25 cellular contexts compared by ENCODE assay signal in genomic region chr17:42039794-42040763, GRCh38. TPM values are rescaled to one million over a fixed set of nuclear protein-coding genes. Genes with fewer than 3 reads are reported as not detected.
DNase-seq lines count a peak whose midpoint lies in the region; ATAC-seq, FAIRE-seq and TF ChIP-seq lines count a peak whose summit lies in the region.
"Had no signal": no experiment of that assay in that cellular context is flagged by ENCODE, and none has a peak within 500 bp of the region (broad histone marks: within the 10 kb centered on the region; RNA-seq: fewer than 3 reads in every experiment).

No MANE protein-coding gene starts in this region.

- H3K23ac ChIP-seq in mesenchymal stem cell (ENCODE audit: low read length in 2 of 2), result no peak overlapping the region

- dilution Hi-C loops in endothelial cell of umbilical vein (cut with MboI; ENCODE audit: extremely low pct_ligation_motif_present, low sequenced_read_pairs), result no loop called here

- no peaks in the 10 kb centered on the region for H3K79me2 ChIP-seq in endothelial cell of umbilical vein (ENCODE audit: control insufficient read depth, insufficient read depth, low read length)

- peak overlapping the region; percentile 47 for H3K4me2 ChIP-seq in endothelial cell of umbilical vein (ENCODE audit: insufficient read depth, low read length)
- no peak overlapping the region for H3K4me2 ChIP-seq in mesenchymal stem cell (ENCODE audit: low read length, poor library complexity, severe bottlenecking)

- POLR2A ChIA-PET in endothelial cell of umbilical vein (lab: Charles Lee), result interaction anchor here (0.7 kb wide), 1 partner anchor 29 kb away, joined by 4 read pairs; no protein-coding TSS in a partner anchor

- TF ChIP-seq CTCF in endothelial cell of umbilical vein (IDR thresholded peaks at IDR 0.05; ENCODE audit: extremely low read depth in 1 of 2, insufficient read depth in 1 of 2, low read depth in 1 of 2, low read length in 2 of 2), result no peak
- no peak for TF ChIP-seq CTCF in nephron progenitor cell (IDR thresholded peaks at IDR 0.05)

- H3K14ac ChIP-seq in mesenchymal stem cell (ENCODE audit: low read length in 2 of 2), result no peak overlapping the region

- no peak for TF ChIP-seq POLR2A in endothelial cell of umbilical vein (IDR thresholded peaks at IDR 0.05; ENCODE audit: low read depth, low read length)

- no peak overlapping the region for H2BK5ac ChIP-seq in mesenchymal stem cell (ENCODE audit: low read depth, low read length, poor library complexity, severe bottlenecking)

- peak overlapping the region; percentile 81 for H2AFZ ChIP-seq in endothelial cell of umbilical vein (ENCODE audit: low read depth, low read length)
- H2AFZ ChIP-seq in mesenchymal stem cell (ENCODE audit: low read depth, low read length), result no peak overlapping the region

- no TSS peak for BruUV-seq in endothelial cell of umbilical vein (replicated peaks; lab: Mats Ljungman, UMichigan)

- H2BK15ac ChIP-seq in mesenchymal stem cell (ENCODE audit: low read depth, poor library complexity, severe bottlenecking), result peak overlapping the region; percentile 37

- H3K4me1 ChIP-seq in endothelial cell of umbilical vein (ENCODE audit: control insufficient read depth, extremely low read depth, insufficient read depth, low read length) (no peaks in the 10 kb centered on the region), mesenchymal stem cell (ENCODE audit: control insufficient read depth, insufficient read depth, low read depth, low read length) (no peaks in the 10 kb centered on the region)
- H3K4me1 ChIP-seq: esophagus squamous epithelium, uterus had no signal

- no peaks in the 10 kb centered on the region for H3K36me3 Mint-ChIP-seq in nephron progenitor cell (ENCODE audit: low read depth)
- H3K36me3 Mint-ChIP-seq: activated CD8-positive, alpha-beta memory T cell treated with anti-CD3 and anti-CD28 coated beads, Interleukin-2, amount 10 ng/mL, durations not matched to agents 7 days and 5 days; T-cell had no signal

- no peak overlapping the region for H3K27ac ChIP-seq in endothelial cell of umbilical vein (ENCODE audit: insufficient read depth, low read depth, low read length)
- H3K27ac ChIP-seq in mesenchymal stem cell (ENCODE audit: low read length, poor library complexity, severe bottlenecking), result no peak overlapping the region
- H3K27ac ChIP-seq: C4-2B, esophagus squamous epithelium, uterus had no signal

- H3K9me3 Mint-ChIP-seq in stimulated activated naive CD8-positive, alpha-beta T cell treated with anti-CD3 and anti-CD28 coated beads, Interleukin-15, amount 100 ng/mL, for 72 hours, result no peaks in the 10 kb centered on the region
- H3K9me3 Mint-ChIP-seq in nephron progenitor cell, result no peaks in the 10 kb centered on the region
- H3K9me3 Mint-ChIP-seq: nephron, T-cell had no signal

- 96% methylated on average over 77 of the region's 77 CpGs for WGBS in mesenchymal stem cell

- no peak overlapping the region for H3K4ac ChIP-seq in mesenchymal stem cell (ENCODE audit: low read depth in 1 of 2, low read length in 2 of 2)

- no peak overlapping the region for H4K8ac ChIP-seq in mesenchymal stem cell (ENCODE audit: low read length)

- H2AK5ac ChIP-seq in mesenchymal stem cell (ENCODE audit: low read length, severe bottlenecking), result no peak overlapping the region

- peak overlapping the region in 1 of 2 donors; percentile 59 for H3K4me3 Mint-ChIP-seq in stimulated activated naive CD8-positive, alpha-beta T cell treated with anti-CD3 and anti-CD28 coated beads, Interleukin-15, amount 100 ng/mL, for 72 hours
- no peak overlapping the region for H3K4me3 Mint-ChIP-seq in nephron progenitor cell
- H3K4me3 Mint-ChIP-seq: activated CD8-positive, alpha-beta memory T cell treated with anti-CD3 and anti-CD28 coated beads, Interleukin-2, amount 10 ng/mL, durations not matched to agents 7 days and 5 days; nephron; T-cell had no signal

- H3K9me3 ChIP-seq in endothelial cell of umbilical vein (replicated peaks; ENCODE audit: control insufficient read depth, insufficient read depth, low read length), result no peaks in the 10 kb centered on the region
- no peaks in the 10 kb centered on the region for H3K9me3 ChIP-seq in mesenchymal stem cell (ENCODE audit: control insufficient read depth, low read length)
- H3K9me3 ChIP-seq: esophagus squamous epithelium, uterus had no signal

- H3K9me1 ChIP-seq in endothelial cell of umbilical vein (replicated peaks; ENCODE audit: control insufficient read depth, extremely low read depth, insufficient read depth, low read length), result no peaks in the 10 kb centered on the region

- H3K27me3 Mint-ChIP-seq in stimulated activated naive CD8-positive, alpha-beta T cell treated with anti-CD3 and anti-CD28 coated beads, Interleukin-15, amount 100 ng/mL, for 72 hours, result no peaks in the 10 kb centered on the region
- H3K27me3 Mint-ChIP-seq in nephron progenitor cell (ENCODE audit: low read depth, poor library complexity), result no peaks in the 10 kb centered on the region

- H3K9ac ChIP-seq in endothelial cell of umbilical vein (replicated peaks; ENCODE audit: extremely low read depth, insufficient read depth, low read length) (no peak overlapping the region), mesenchymal stem cell (ENCODE audit: low read length) (no peak overlapping the region)

- H2BK120ac ChIP-seq in mesenchymal stem cell (ENCODE audit: low read depth, low read length), result no peak overlapping the region

- DNase-seq in stimulated activated naive CD8-positive, alpha-beta T cell treated with anti-CD3 and anti-CD28 coated beads, Interleukin-15, amount 100 ng/mL, for 72 hours, result no peak
- DNase-seq in stimulated activated naive CD8-positive, alpha-beta T cell treated with anti-CD3 and anti-CD28 coated beads, Interleukin-15, Interleukin-2, amounts not matched to agents 100 U/mL and 50 U/mL, for 24 hours, result no peak
- DNase-seq in endothelial cell of umbilical vein (ENCODE audit: low read depth, low spot score) (no peak), mesenchymal stem cell (no peak), NCI-H226 (no peak), NCI-H69 (lab: John Stamatoyannopoulos, UW) (no peak), nephron progenitor cell (no peak)
- DNase-seq in stimulated activated CD4-positive, alpha-beta T cell treated with anti-CD3 and anti-CD28 coated beads, Interleukin-4, amount 100 ng/mL, for 4 hours, result no peak
- DNase-seq: ACHN; activated CD4-positive, alpha-beta T cell treated with anti-CD3 and anti-CD28 coated beads for 48 hours; activated CD8-positive, alpha-beta memory T cell treated with anti-CD3 and anti-CD28 coated beads, Interleukin-2, amount 10 ng/mL, durations not matched to agents 7 days and 5 days; esophagus squamous epithelium; KBM-7; midbrain; NCI-H1694; NCI-H82; OCI-M1; SIG-M5; small intestine; stimulated activated CD4-positive, alpha-beta T cell treated with anti-CD3 and anti-CD28 coated beads, Interleukin-4, amount 100 ng/mL, for 1 hour; T-cell; uterus had no signal

- no peak overlapping the region for H3K18ac ChIP-seq in mesenchymal stem cell (ENCODE audit: low read depth in 1 of 2, low read length in 2 of 2)

- H3K79me1 ChIP-seq in mesenchymal stem cell (replicated peaks; ENCODE audit: low read length, poor library complexity, severe bottlenecking), result no peaks in the 10 kb centered on the region

- FAIRE-seq in endothelial cell of umbilical vein (lab: Jason Lieb, UNC), result no peak
- FAIRE-seq: bronchial epithelial cell, small intestine had no signal

- no peaks in the 10 kb centered on the region for H3K4me1 Mint-ChIP-seq in stimulated activated naive CD8-positive, alpha-beta T cell treated with anti-CD3 and anti-CD28 coated beads, Interleukin-15, amount 100 ng/mL, for 72 hours
- H3K4me1 Mint-ChIP-seq in nephron progenitor cell, result peaks cover 16% of the 10 kb centered on the region
- H3K4me1 Mint-ChIP-seq: activated CD8-positive, alpha-beta memory T cell treated with anti-CD3 and anti-CD28 coated beads, Interleukin-2, amount 10 ng/mL, durations not matched to agents 7 days and 5 days; nephron; T-cell had no signal

- H2BK12ac ChIP-seq in mesenchymal stem cell (ENCODE audit: low read length in 2 of 2), result no peak overlapping the region

- H4K20me1 ChIP-seq in endothelial cell of umbilical vein (replicated peaks; ENCODE audit: control insufficient read depth, extremely low read depth, insufficient read depth, low read length), result no peaks in the 10 kb centered on the region

- no peaks in the 10 kb centered on the region for H3K27me3 ChIP-seq in endothelial cell of umbilical vein (ENCODE audit: control insufficient read depth in 2 of 2, insufficient read depth in 2 of 2, low read length in 2 of 2)
- H3K27me3 ChIP-seq in mesenchymal stem cell (ENCODE audit: control insufficient read depth in 1 of 2, insufficient read depth in 1 of 2, low read length in 2 of 2), result peaks cover 3 to 44% of the 10 kb centered on the region in 2 experiments
- H3K27me3 ChIP-seq: esophagus squamous epithelium, uterus had no signal

- H3K4me3 ChIP-seq in endothelial cell of umbilical vein (replicated peaks in 1 of 3; ENCODE audit: insufficient read depth in 1 of 3, low read depth in 1 of 3, low read length in 3 of 3) (peak overlapping the region in 1 of 3 experiments; percentile 23), mesenchymal stem cell (ENCODE audit: insufficient read depth in 1 of 2, low read depth in 1 of 2, low read length in 2 of 2) (no peak overlapping the region)
- H3K4me3 ChIP-seq: uterus had no signal

- CTCF ChIA-PET in endothelial cell of umbilical vein (lab: Charles Lee), result interaction anchor here (0.7 to 3.2 kb wide), 13 partner anchors 9 to 182 kb away, joined by 3 to 21 read pairs (median 5); partner anchors contain the start of genes DHX58 and NKIRAS2

- no peak overlapping the region for H3K27ac Mint-ChIP-seq in stimulated activated naive CD8-positive, alpha-beta T cell treated with anti-CD3 and anti-CD28 coated beads, Interleukin-15, amount 100 ng/mL, for 72 hours
- no peak overlapping the region for H3K27ac Mint-ChIP-seq in nephron progenitor cell
- H3K27ac Mint-ChIP-seq: activated CD8-positive, alpha-beta memory T cell treated with anti-CD3 and anti-CD28 coated beads, Interleukin-2, amount 10 ng/mL, durations not matched to agents 7 days and 5 days; nephron; T-cell had no signal

- H4K91ac ChIP-seq in mesenchymal stem cell (ENCODE audit: low read length), result peak overlapping the region; percentile 58

- H3K36me3 ChIP-seq in endothelial cell of umbilical vein (ENCODE audit: control insufficient read depth in 2 of 2, extremely low read depth in 1 of 2, insufficient read depth in 2 of 2, low read length in 2 of 2), result no peaks in the 10 kb centered on the region
- H3K36me3 ChIP-seq in mesenchymal stem cell (ENCODE audit: control insufficient read depth in 1 of 2, insufficient read depth in 2 of 2, low read depth in 1 of 2, low read length in 2 of 2), result no peaks in the 10 kb centered on the region
- H3K36me3 ChIP-seq: esophagus squamous epithelium, uterus had no signal

- intact Hi-C loops in endothelial cell of umbilical vein (cut with micrococcal nuclease), result no loop called here

- peak; percentile 18 for ATAC-seq in stimulated activated naive CD8-positive, alpha-beta T cell treated with anti-CD3 and anti-CD28 coated beads, Interleukin-15, amount 100 ng/mL, for 72 hours
- no peak for ATAC-seq in stimulated activated naive CD8-positive, alpha-beta T cell treated with anti-CD3 and anti-CD28 coated beads, Interleukin-15, Interleukin-2, amounts not matched to agents 100 U/mL and 50 U/mL, for 24 hours
- ATAC-seq: activated CD8-positive, alpha-beta memory T cell treated with anti-CD3 and anti-CD28 coated beads, Interleukin-2, amount 10 ng/mL, durations not matched to agents 7 days and 5 days had no signal

RNA-seq across cellular contexts. Expression of gene C17orf113, which starts 10.3 kb away (rescaled TPM):
- 0.18 and 0.20 TPM in 2 replicates for total RNA-seq in endothelial cell of umbilical vein
- polyA plus RNA-seq in endothelial cell of umbilical vein, result 0.19 and 0.30 TPM in 2 replicates
- 0.09 and 0.17 TPM in 2 replicates for polyA plus RNA-seq in endothelial cell of umbilical vein (2011; cell fraction: cytosol; rRNA removed)
- polyA plus RNA-seq in endothelial cell of umbilical vein (2011; cell fraction: nucleus; rRNA removed), result 0.11 and 0.29 TPM in 2 replicates
- polyA plus RNA-seq in endothelial cell of umbilical vein (2012), result 0.16 and 0.23 TPM in 2 replicates
- 0.17 TPM in 1 of 2 replicates, not detected in the other for polyA minus RNA-seq in endothelial cell of umbilical vein
- 0.92 TPM for polyA minus RNA-seq in endothelial cell of umbilical vein (2011; cell fraction: cytosol; rRNA and poly(A)+ RNA removed)
- polyA minus RNA-seq in endothelial cell of umbilical vein (2011; cell fraction: nucleus; rRNA and poly(A)+ RNA removed), result 0.10 and 0.19 TPM in 2 replicates
- 0.21 TPM for polyA plus RNA-seq in mesenchymal stem cell (2013, experiment 1 of 2)
- polyA plus RNA-seq in mesenchymal stem cell (2013, experiment 2 of 2), result 0.16 TPM

RNA-seq across cellular contexts. Expression of gene NKIRAS2, which starts 20.2 kb away (rescaled TPM):
- 57.3 and 60.4 TPM in 2 replicates for total RNA-seq in endothelial cell of umbilical vein
- polyA plus RNA-seq in endothelial cell of umbilical vein, result 87.6 and 96.9 TPM in 2 replicates
- polyA plus RNA-seq in endothelial cell of umbilical vein (2011; cell fraction: cytosol; rRNA removed), result 81.7 and 91.5 TPM in 2 replicates
- 46.9 and 47.8 TPM in 2 replicates for polyA plus RNA-seq in endothelial cell of umbilical vein (2011; cell fraction: nucleus; rRNA removed)
- 57.2 and 62.2 TPM in 2 replicates for polyA plus RNA-seq in endothelial cell of umbilical vein (2012)
- polyA minus RNA-seq in endothelial cell of umbilical vein, result 61.9 and 68.8 TPM in 2 replicates
- polyA minus RNA-seq in endothelial cell of umbilical vein (2011; cell fraction: cytosol; rRNA and poly(A)+ RNA removed), result 24.2 TPM
- polyA minus RNA-seq in endothelial cell of umbilical vein (2011; cell fraction: nucleus; rRNA and poly(A)+ RNA removed), result 21.6 and 24.0 TPM in 2 replicates
- 63.3 TPM for polyA plus RNA-seq in mesenchymal stem cell (2013, experiment 1 of 2)
- 64.3 TPM for polyA plus RNA-seq in mesenchymal stem cell (2013, experiment 2 of 2)

RNA-seq across cellular contexts. Expression of gene DNAJC7, which starts 22.8 kb away (rescaled TPM):
- total RNA-seq in endothelial cell of umbilical vein, result 103 and 111 TPM in 2 replicates
- 16.0 and 19.8 TPM in 2 replicates for polyA plus RNA-seq in endothelial cell of umbilical vein
- 39.5 and 42.6 TPM in 2 replicates for polyA plus RNA-seq in endothelial cell of umbilical vein (2011; cell fraction: cytosol; rRNA removed)
- 45.3 and 54.5 TPM in 2 replicates for polyA plus RNA-seq in endothelial cell of umbilical vein (2011; cell fraction: nucleus; rRNA removed)
- polyA plus RNA-seq in endothelial cell of umbilical vein (2012), result 87.7 and 106 TPM in 2 replicates
- 62.2 and 72.3 TPM in 2 replicates for polyA minus RNA-seq in endothelial cell of umbilical vein
- polyA minus RNA-seq in endothelial cell of umbilical vein (2011; cell fraction: cytosol; rRNA and poly(A)+ RNA removed), result 31.3 TPM
- 73.8 and 99.0 TPM in 2 replicates for polyA minus RNA-seq in endothelial cell of umbilical vein (2011; cell fraction: nucleus; rRNA and poly(A)+ RNA removed)
- polyA plus RNA-seq in mesenchymal stem cell (2013, experiment 1 of 2), result 73.0 TPM
- polyA plus RNA-seq in mesenchymal stem cell (2013, experiment 2 of 2), result 69.4 TPM

RNA-seq across cellular contexts. Expression of gene ZNF385C, which starts 58.2 kb away (rescaled TPM):
- not detected in 2 replicates for total RNA-seq in endothelial cell of umbilical vein
- 0.07 TPM in 1 of 2 replicates, not detected in the other for polyA plus RNA-seq in endothelial cell of umbilical vein
- polyA plus RNA-seq in endothelial cell of umbilical vein (2011; cell fraction: cytosol; rRNA removed), result 0.04 and 0.05 TPM in 2 replicates
- polyA plus RNA-seq in endothelial cell of umbilical vein (2011; cell fraction: nucleus; rRNA removed), result 0.05 TPM in 1 of 2 replicates, not detected in the other
- polyA plus RNA-seq in endothelial cell of umbilical vein (2012), result not detected in 2 replicates
- 0.13 TPM in 1 of 2 replicates, not detected in the other for polyA minus RNA-seq in endothelial cell of umbilical vein
- polyA minus RNA-seq in endothelial cell of umbilical vein (2011; cell fraction: cytosol; rRNA and poly(A)+ RNA removed), result not detected
- not detected in 2 replicates for polyA minus RNA-seq in endothelial cell of umbilical vein (2011; cell fraction: nucleus; rRNA and poly(A)+ RNA removed)
- 0.07 TPM for polyA plus RNA-seq in mesenchymal stem cell (2013, experiment 1 of 2)
- polyA plus RNA-seq in mesenchymal stem cell (2013, experiment 2 of 2), result 0.11 TPM
